ENCODE assay signal across 11 cellular contexts in genomic region chr15:62886431-62887071, GRCh38.
A peak's percentile ranks its signal among the peaks of the same experiment; 100 is the strongest.
DNase-seq lines count a peak whose midpoint lies in the region; ATAC-seq, FAIRE-seq and TF ChIP-seq lines count a peak whose summit lies in the region.
"Had no signal": no experiment of that assay in that cellular context is flagged by ENCODE, and none has a peak within 500 bp of the region (broad histone marks: within the 10 kb centered on the region; RNA-seq: fewer than 3 reads in every experiment).

No MANE protein-coding gene starts in this region.

- TF ChIP-seq EP300 in A549 (IDR thresholded peaks at IDR 0.05), result no peak

- H3K9me3 ChIP-seq in A549, result no peaks in the 10 kb centered on the region
- no peaks in the 10 kb centered on the region for H3K9me3 ChIP-seq in MM.1S (replicated peaks; ENCODE audit: insufficient read depth, low read length)
- H3K9me3 ChIP-seq in muscle layer of duodenum (ENCODE audit: control insufficient read depth in 1 of 2, low read length in 2 of 2), result no peaks in the 10 kb centered on the region
- H3K9me3 ChIP-seq: BLaER1 treated with 17β-estradiol and CSF1 and Interleukin-3, amounts not matched to agents 10 nM and 100 nM had no signal

- H3F3A ChIP-seq in MM.1S (ENCODE audit: insufficient read depth, low read length), result no peaks in the 10 kb centered on the region

- H3K79me2 ChIP-seq in MM.1S (ENCODE audit: low read length), result no peaks in the 10 kb centered on the region

- TF ChIP-seq POLR2A in A549 (IDR thresholded peaks at IDR 0.05; ENCODE audit: low read length), result no peak

- H3K36me3 Mint-ChIP-seq in activated T-helper 1 cell treated with anti-CD3 and anti-CD28 coated beads, Interleukin-12 subunit alpha, Interleukin-12 subunit beta, Interleukin-2, Interleukin-4 antibody, amounts not matched to agents 30 ng/mL and 10 ng/mL and 1 ng/mL, durations not matched to agents 14 hours and 24 hours and 36 hours (ENCODE audit: low read depth), result no peaks in the 10 kb centered on the region
- no peaks in the 10 kb centered on the region for H3K36me3 Mint-ChIP-seq in activated T-cell treated with anti-CD3 and anti-CD28 coated beads, Interleukin-2, amount 50 U/mL, for 72 hours (ENCODE audit: insufficient read depth in 2 of 2)
- H3K36me3 Mint-ChIP-seq: natural killer cell had no signal

- H3K27me3 Mint-ChIP-seq in activated T-helper 1 cell treated with anti-CD3 and anti-CD28 coated beads, Interleukin-12 subunit alpha, Interleukin-12 subunit beta, Interleukin-2, Interleukin-4 antibody, amounts not matched to agents 30 ng/mL and 10 ng/mL and 1 ng/mL, durations not matched to agents 14 hours and 24 hours and 36 hours (ENCODE audit: insufficient read depth), result peaks cover 9% of the 10 kb centered on the region
- peaks cover 12% of the 10 kb centered on the region for H3K27me3 Mint-ChIP-seq in activated T-cell treated with anti-CD3 and anti-CD28 coated beads, Interleukin-2, amount 50 U/mL, for 72 hours (ENCODE audit: low read depth)

- H3K4me3 ChIP-seq in A549 (no peak overlapping the region), MM.1S (ENCODE audit: low read length) (no peak overlapping the region), muscle layer of duodenum (ENCODE audit: low read depth in 1 of 2, low read length in 2 of 2) (peak overlapping the region in 1 of 2 donors; percentile 4)
- H3K4me3 ChIP-seq: BLaER1 treated with 17β-estradiol and CSF1 and Interleukin-3, amounts not matched to agents 10 nM and 100 nM had no signal

- H3K9ac ChIP-seq in MM.1S (ENCODE audit: low read length), result no peak overlapping the region
- H3K9ac ChIP-seq: BLaER1 treated with 17β-estradiol and CSF1 and Interleukin-3, amounts not matched to agents 10 nM and 100 nM had no signal

- POLR2A ChIA-PET in A549 (lab: Yijun Ruan, JAX), result interaction anchor here (0.6 to 1.1 kb wide), 2 partner anchors 9 to 156 kb away, joined by 3 read pairs; partner anchors contain the start of gene TPM1

- no peak for TF ChIP-seq RAD21 in A549 (conservative IDR thresholded peaks at IDR 0.05 in 1 of 2, IDR thresholded peaks at IDR 0.05 in 1 of 2)

- intact Hi-C loops in activated T-helper 1 cell treated with anti-CD3 and anti-CD28 coated beads, Interleukin-12 subunit alpha, Interleukin-12 subunit beta, Interleukin-2, Interleukin-4 antibody, amounts not matched to agents 30 ng/mL and 10 ng/mL and 1 ng/mL, durations not matched to agents 14 hours and 24 hours and 36 hours (cut with micrococcal nuclease), result no loop called here

- ATAC-seq in A549, result peak; percentile 53 to 68; a peak in 5 of 6 replicates
- no peak for ATAC-seq in activated T-cell treated with anti-CD3 and anti-CD28 coated beads, Interleukin-2, amount 50 U/mL, for 72 hours (replicated peaks in 1 of 2)
- ATAC-seq: natural killer cell had no signal

- H3K9me3 Mint-ChIP-seq in activated T-helper 1 cell treated with anti-CD3 and anti-CD28 coated beads, Interleukin-12 subunit alpha, Interleukin-12 subunit beta, Interleukin-2, Interleukin-4 antibody, amounts not matched to agents 30 ng/mL and 10 ng/mL and 1 ng/mL, durations not matched to agents 14 hours and 24 hours and 36 hours, result no peaks in the 10 kb centered on the region
- H3K9me3 Mint-ChIP-seq in activated T-cell treated with anti-CD3 and anti-CD28 coated beads, Interleukin-2, amount 50 U/mL, for 72 hours, result no peaks in the 10 kb centered on the region
- H3K9me3 Mint-ChIP-seq: natural killer cell had no signal

- no peak overlapping the region for H3K4me3 Mint-ChIP-seq in activated T-helper 1 cell treated with anti-CD3 and anti-CD28 coated beads, Interleukin-12 subunit alpha, Interleukin-12 subunit beta, Interleukin-2, Interleukin-4 antibody, amounts not matched to agents 30 ng/mL and 10 ng/mL and 1 ng/mL, durations not matched to agents 14 hours and 24 hours and 36 hours
- H3K4me3 Mint-ChIP-seq in activated T-cell treated with anti-CD3 and anti-CD28 coated beads, Interleukin-2, amount 50 U/mL, for 72 hours, result no peak overlapping the region
- H3K4me3 Mint-ChIP-seq: natural killer cell had no signal

- WGBS in A549 (ENCODE audit: missing lambda C conversion rate), result 21% methylated on average over 13 of the region's 13 CpGs

- no peaks in the 10 kb centered on the region for H3K27me3 ChIP-seq in MM.1S (replicated peaks; ENCODE audit: insufficient read depth, low read length)
- no peaks in the 10 kb centered on the region for H3K27me3 ChIP-seq in muscle layer of duodenum (ENCODE audit: low read depth, low read length)
- H3K27me3 ChIP-seq: BLaER1 treated with 17β-estradiol and CSF1 and Interleukin-3, amounts not matched to agents 10 nM and 100 nM had no signal

- H3K27ac ChIP-seq in A549, result peak overlapping the region; percentile 66 to 89
- H3K27ac ChIP-seq in MM.1S (ENCODE audit: low read length), result no peak overlapping the region
- peak overlapping the region; percentile 4 for H3K27ac ChIP-seq in muscle layer of duodenum (ENCODE audit: low read length)
- H3K27ac ChIP-seq: BLaER1 treated with 17β-estradiol and CSF1 and Interleukin-3, amounts not matched to agents 10 nM and 100 nM had no signal

- TF ChIP-seq CTCF in A549 (IDR thresholded peaks at IDR 0.05), result no peak
- no peak for TF ChIP-seq CTCF in MM.1S (IDR thresholded peaks at IDR 0.05; ENCODE audit: low read length)

- H4K20me1 ChIP-seq in MM.1S (ENCODE audit: insufficient read depth, low read length), result no peaks in the 10 kb centered on the region
- H4K20me1 ChIP-seq: BLaER1 treated with 17β-estradiol and CSF1 and Interleukin-3, amounts not matched to agents 10 nM and 100 nM had no signal

- no peaks in the 10 kb centered on the region for H3K9me2 ChIP-seq in MM.1S (replicated peaks; ENCODE audit: insufficient read depth, low read length)

- peak; percentile 41 to 46 for DNase-seq in A549 (ENCODE audit: low read depth in 1 of 2, low spot score in 1 of 2)
- DNase-seq in MM.1S, result no peak
- DNase-seq in ecto neural progenitor cell (ENCODE audit: low spot score), result peak; percentile 58
- no peak for DNase-seq in GF-D8 (lab: John Stamatoyannopoulos, UW)
- no peak for DNase-seq in NCI-H187 (lab: John Stamatoyannopoulos, UW)
- DNase-seq in activated T-helper 1 cell treated with anti-CD3 and anti-CD28 coated beads, Interleukin-12 subunit alpha, Interleukin-12 subunit beta, Interleukin-2, Interleukin-4 antibody, amounts not matched to agents 30 ng/mL and 10 ng/mL and 1 ng/mL, durations not matched to agents 14 hours and 24 hours and 36 hours (ENCODE audit: low spot score), result no peak
- no peak for DNase-seq in activated T-cell treated with anti-CD3 and anti-CD28 coated beads, Interleukin-2, amount 50 U/mL, for 72 hours
- DNase-seq: Karpas-422, natural killer cell had no signal

- 0 out of 2 replicates have a peak overlapping the region, but pooled peaks have one; percentile 14 for H2AFZ ChIP-seq in MM.1S (ENCODE audit: low read length)

- H3K4me1 Mint-ChIP-seq in activated T-helper 1 cell treated with anti-CD3 and anti-CD28 coated beads, Interleukin-12 subunit alpha, Interleukin-12 subunit beta, Interleukin-2, Interleukin-4 antibody, amounts not matched to agents 30 ng/mL and 10 ng/mL and 1 ng/mL, durations not matched to agents 14 hours and 24 hours and 36 hours (ENCODE audit: low read depth), result no peaks in the 10 kb centered on the region
- H3K4me1 Mint-ChIP-seq in activated T-cell treated with anti-CD3 and anti-CD28 coated beads, Interleukin-2, amount 50 U/mL, for 72 hours (ENCODE audit: low read depth), result no peaks in the 10 kb centered on the region
- H3K4me1 Mint-ChIP-seq: natural killer cell had no signal

- CTCF ChIA-PET in A549 (lab: Yijun Ruan, JAX), result interaction anchor here (1.0 to 3.6 kb wide), 12 partner anchors 9 to 162 kb away, joined by 3 to 14 read pairs (median 6); no protein-coding TSS in a partner anchor

- H3K36me3 ChIP-seq in MM.1S (replicated peaks; ENCODE audit: insufficient read depth, low read length) (no peaks in the 10 kb centered on the region), muscle layer of duodenum (ENCODE audit: control insufficient read depth in 1 of 2, insufficient read depth in 2 of 2, low read length in 2 of 2) (no peaks in the 10 kb centered on the region)
- H3K36me3 ChIP-seq: BLaER1 treated with 17β-estradiol and CSF1 and Interleukin-3, amounts not matched to agents 10 nM and 100 nM had no signal

- peak; percentile 23 for FAIRE-seq in A549 (lab: Jason Lieb, UNC)

- H3K4me2 ChIP-seq in A549 (peak overlapping the region; percentile 78), MM.1S (ENCODE audit: low read depth, low read length) (no peak overlapping the region)
- H3K4me2 ChIP-seq: BLaER1 treated with 17β-estradiol and CSF1 and Interleukin-3, amounts not matched to agents 10 nM and 100 nM had no signal

- H3K4me1 ChIP-seq in A549 (peaks cover 46% of the 10 kb centered on the region), MM.1S (ENCODE audit: low read length) (no peaks in the 10 kb centered on the region), muscle layer of duodenum (ENCODE audit: control insufficient read depth in 1 of 2, insufficient read depth in 2 of 2, low read length in 2 of 2) (peaks cover 0 to 34% of the 10 kb centered on the region in 2 donors)
- H3K4me1 ChIP-seq: BLaER1 treated with 17β-estradiol and CSF1 and Interleukin-3, amounts not matched to agents 10 nM and 100 nM had no signal

- no peak overlapping the region for H3K27ac Mint-ChIP-seq in activated T-helper 1 cell treated with anti-CD3 and anti-CD28 coated beads, Interleukin-12 subunit alpha, Interleukin-12 subunit beta, Interleukin-2, Interleukin-4 antibody, amounts not matched to agents 30 ng/mL and 10 ng/mL and 1 ng/mL, durations not matched to agents 14 hours and 24 hours and 36 hours
- no peak overlapping the region for H3K27ac Mint-ChIP-seq in activated T-cell treated with anti-CD3 and anti-CD28 coated beads, Interleukin-2, amount 50 U/mL, for 72 hours
- H3K27ac Mint-ChIP-seq: natural killer cell had no signal

TF ChIP-seq in A549, 52 proteins besides CTCF, POLR2A, EP300 and RAD21:
- TF ChIP-seq ZC3H11A (IDR thresholded peaks at IDR 0.05), result no peak
- TF ChIP-seq FOSL2 (IDR thresholded peaks at IDR 0.05), result no peak
- 0 out of 2 replicates have a peak, but pooled peaks have one; percentile 8 for TF ChIP-seq FOSL2 (CRISPR knock-in tag; IDR thresholded peaks at IDR 0.05)
- no peak for TF ChIP-seq CBX2 (IDR thresholded peaks at IDR 0.05; ENCODE audit: borderline replicate concordance, low read depth)
- TF ChIP-seq RARB (CRISPR knock-in tag; IDR thresholded peaks at IDR 0.05), result no peak

Comparison
In these comparisons a context has a peak if more than half of its experiments do, and no peak if none do; other contexts are left out.
1. ATAC-seq: peak in A549 (2 of 2); none in activated T-cell treated with anti-CD3 and anti-CD28 coated beads, Interleukin-2, amount 50 U/mL, for 72 hours (0 of 2).
2. DNase-seq: peak in A549 (2 of 2) and ecto neural progenitor cell (single experiment); none in MM.1S (single experiment), GF-D8 (single experiment), NCI-H187 (0 of 2), activated T-helper 1 cell treated with anti-CD3 and anti-CD28 coated beads, Interleukin-12 subunit alpha, Interleukin-12 subunit beta, Interleukin-2, Interleukin-4 antibody, amounts not matched to agents 30 ng/mL and 10 ng/mL and 1 ng/mL, durations not matched to agents 14 hours and 24 hours and 36 hours (single experiment) and activated T-cell treated with anti-CD3 and anti-CD28 coated beads, Interleukin-2, amount 50 U/mL, for 72 hours (0 of 2).